ENCODE assay signal across 8 cellular contexts in genomic region chr20:45629496-45630100, GRCh38. TPM values are rescaled to one million over a fixed set of nuclear protein-coding genes. Genes with fewer than 3 reads are reported as not detected.
DNase-seq lines count a peak whose midpoint lies in the region; ATAC-seq, FAIRE-seq and TF ChIP-seq lines count a peak whose summit lies in the region.

Gene WFDC10A, plus strand, starts transcription at chr20:45629739. Its CDS starts 75 bp downstream, at chr20:45629814.

- CTCF ChIA-PET in activated CD8-positive, alpha-beta memory T cell treated with anti-CD3 and anti-CD28 coated beads, Interleukin-2, amount 10 ng/mL, durations not matched to agents 7 days and 5 days (lab: Charles Lee), result interaction anchor here (1.0 to 3.7 kb wide), 4 partner anchors 11 to 141 kb away, joined by 3 to 21 read pairs (median 4); no protein-coding TSS in a partner anchor

- intact Hi-C loops in activated T-helper 2 cell treated with anti-CD3 and anti-CD28 coated beads, Interferon-gamma antibody, Interleukin-2, Interleukin-4, amounts not matched to agents 10 μg/mL and 5 μg/mL and 100 μg/mL, durations not matched to agents 14 hours and 24 hours and 36 hours (cut with micrococcal nuclease), result no loop called here

- DNase-seq in AML-193 (lab: John Stamatoyannopoulos, UW) (peak; percentile 71 to 77), GM12892 (ENCODE audit: insufficient read length) (no peak), NCI-H2171 (lab: John Stamatoyannopoulos, UW) (peak; percentile 5), glomerular endothelial cell (ENCODE audit: extremely low read depth, low read depth, low spot score) (peak; percentile 4), renal cortical epithelial cell (ENCODE audit: low read depth) (peak; percentile 42), cortex of kidney (lab: John Stamatoyannopoulos, UW) (no peak)
- DNase-seq in activated CD8-positive, alpha-beta memory T cell treated with anti-CD3 and anti-CD28 coated beads, Interleukin-2, amount 10 ng/mL, durations not matched to agents 7 days and 5 days, result no peak
- no peak for DNase-seq in activated T-helper 2 cell treated with anti-CD3 and anti-CD28 coated beads, Interferon-gamma antibody, Interleukin-2, Interleukin-4, amounts not matched to agents 10 μg/mL and 5 μg/mL and 100 μg/mL, durations not matched to agents 14 hours and 24 hours and 36 hours (ENCODE audit: low spot score)

- no peak within 1 kb of the TSS for H3K4me3 Mint-ChIP-seq in activated CD8-positive, alpha-beta memory T cell treated with anti-CD3 and anti-CD28 coated beads, Interleukin-2, amount 10 ng/mL, durations not matched to agents 7 days and 5 days
- H3K4me3 Mint-ChIP-seq in activated T-helper 2 cell treated with anti-CD3 and anti-CD28 coated beads, Interferon-gamma antibody, Interleukin-2, Interleukin-4, amounts not matched to agents 10 μg/mL and 5 μg/mL and 100 μg/mL, durations not matched to agents 14 hours and 24 hours and 36 hours (ENCODE audit: low read depth), result no peak within 1 kb of the TSS

- H3K4me1 Mint-ChIP-seq in activated CD8-positive, alpha-beta memory T cell treated with anti-CD3 and anti-CD28 coated beads, Interleukin-2, amount 10 ng/mL, durations not matched to agents 7 days and 5 days, result no peaks in the 10 kb centered on the region
- H3K4me1 Mint-ChIP-seq in activated T-helper 2 cell treated with anti-CD3 and anti-CD28 coated beads, Interferon-gamma antibody, Interleukin-2, Interleukin-4, amounts not matched to agents 10 μg/mL and 5 μg/mL and 100 μg/mL, durations not matched to agents 14 hours and 24 hours and 36 hours (ENCODE audit: low read depth), result no peaks in the 10 kb centered on the region

- H3K36me3 Mint-ChIP-seq in activated CD8-positive, alpha-beta memory T cell treated with anti-CD3 and anti-CD28 coated beads, Interleukin-2, amount 10 ng/mL, durations not matched to agents 7 days and 5 days, result no peaks in the 10 kb centered on the region
- no peaks in the 10 kb centered on the region for H3K36me3 Mint-ChIP-seq in activated T-helper 2 cell treated with anti-CD3 and anti-CD28 coated beads, Interferon-gamma antibody, Interleukin-2, Interleukin-4, amounts not matched to agents 10 μg/mL and 5 μg/mL and 100 μg/mL, durations not matched to agents 14 hours and 24 hours and 36 hours (ENCODE audit: low read depth)

- peaks cover 22% of the 10 kb centered on the region for H3K27me3 Mint-ChIP-seq in activated CD8-positive, alpha-beta memory T cell treated with anti-CD3 and anti-CD28 coated beads, Interleukin-2, amount 10 ng/mL, durations not matched to agents 7 days and 5 days
- peaks cover 10% of the 10 kb centered on the region for H3K27me3 Mint-ChIP-seq in activated T-helper 2 cell treated with anti-CD3 and anti-CD28 coated beads, Interferon-gamma antibody, Interleukin-2, Interleukin-4, amounts not matched to agents 10 μg/mL and 5 μg/mL and 100 μg/mL, durations not matched to agents 14 hours and 24 hours and 36 hours (ENCODE audit: low read depth)

- ATAC-seq in activated CD8-positive, alpha-beta memory T cell treated with anti-CD3 and anti-CD28 coated beads, Interleukin-2, amount 10 ng/mL, durations not matched to agents 7 days and 5 days, result peak; percentile 67

- no peaks in the 10 kb centered on the region for H3K9me3 Mint-ChIP-seq in activated CD8-positive, alpha-beta memory T cell treated with anti-CD3 and anti-CD28 coated beads, Interleukin-2, amount 10 ng/mL, durations not matched to agents 7 days and 5 days (ENCODE audit: low read depth)
- H3K9me3 Mint-ChIP-seq in activated T-helper 2 cell treated with anti-CD3 and anti-CD28 coated beads, Interferon-gamma antibody, Interleukin-2, Interleukin-4, amounts not matched to agents 10 μg/mL and 5 μg/mL and 100 μg/mL, durations not matched to agents 14 hours and 24 hours and 36 hours, result no peaks in the 10 kb centered on the region

- no peak within 1 kb of the TSS for H3K27ac Mint-ChIP-seq in activated CD8-positive, alpha-beta memory T cell treated with anti-CD3 and anti-CD28 coated beads, Interleukin-2, amount 10 ng/mL, durations not matched to agents 7 days and 5 days
- no peak within 1 kb of the TSS for H3K27ac Mint-ChIP-seq in activated T-helper 2 cell treated with anti-CD3 and anti-CD28 coated beads, Interferon-gamma antibody, Interleukin-2, Interleukin-4, amounts not matched to agents 10 μg/mL and 5 μg/mL and 100 μg/mL, durations not matched to agents 14 hours and 24 hours and 36 hours

- no peak for TF ChIP-seq POLR2A in GM12892 (IDR thresholded peaks at IDR 0.05; ENCODE audit: low read depth, low read length)

- peak; percentile 65 for FAIRE-seq in GM12892 (lab: Jason Lieb, UNC)

RNA-seq across cellular contexts. Expression of gene WFDC10A, which starts in this region (rescaled TPM):
- polyA plus RNA-seq in GM12892 (2012; ENCODE audit: missing spikeins), result not detected
- total RNA-seq in activated CD8-positive, alpha-beta memory T cell treated with anti-CD3 and anti-CD28 coated beads, Interleukin-2, amount 10 ng/mL, durations not matched to agents 7 days and 5 days, result not detected
- not detected in 2 replicates for total RNA-seq in glomerular endothelial cell
- not detected in 2 replicates for total RNA-seq in renal cortical epithelial cell
- not detected in 2 replicates for total RNA-seq in activated T-helper 2 cell treated with anti-CD3 and anti-CD28 coated beads, Interferon-gamma antibody, Interleukin-2, Interleukin-4, amounts not matched to agents 10 μg/mL and 5 μg/mL and 100 μg/mL, durations not matched to agents 14 hours and 24 hours and 36 hours

Comparison
In these comparisons a context has a peak if more than half of its experiments do, and no peak if none do; other contexts are left out.
1. Peak in ATAC-seq in activated CD8-positive, alpha-beta memory T cell treated with anti-CD3 and anti-CD28 coated beads, Interleukin-2, amount 10 ng/mL, durations not matched to agents 7 days and 5 days; RNA of the gene not detected or under 1 TPM.
2. Peak in DNase-seq in glomerular endothelial cell; RNA of the gene not detected or under 1 TPM.
3. Peak in DNase-seq in renal cortical epithelial cell; RNA of the gene not detected or under 1 TPM.
4. DNase-seq: peak in AML-193 (2 of 2) and NCI-H2171 (single experiment); none in GM12892 (single experiment), activated CD8-positive, alpha-beta memory T cell treated with anti-CD3 and anti-CD28 coated beads, Interleukin-2, amount 10 ng/mL, durations not matched to agents 7 days and 5 days (single experiment), cortex of kidney (single experiment) and activated T-helper 2 cell treated with anti-CD3 and anti-CD28 coated beads, Interferon-gamma antibody, Interleukin-2, Interleukin-4, amounts not matched to agents 10 μg/mL and 5 μg/mL and 100 μg/mL, durations not matched to agents 14 hours and 24 hours and 36 hours (single experiment).